In the genomic region with DNA sequence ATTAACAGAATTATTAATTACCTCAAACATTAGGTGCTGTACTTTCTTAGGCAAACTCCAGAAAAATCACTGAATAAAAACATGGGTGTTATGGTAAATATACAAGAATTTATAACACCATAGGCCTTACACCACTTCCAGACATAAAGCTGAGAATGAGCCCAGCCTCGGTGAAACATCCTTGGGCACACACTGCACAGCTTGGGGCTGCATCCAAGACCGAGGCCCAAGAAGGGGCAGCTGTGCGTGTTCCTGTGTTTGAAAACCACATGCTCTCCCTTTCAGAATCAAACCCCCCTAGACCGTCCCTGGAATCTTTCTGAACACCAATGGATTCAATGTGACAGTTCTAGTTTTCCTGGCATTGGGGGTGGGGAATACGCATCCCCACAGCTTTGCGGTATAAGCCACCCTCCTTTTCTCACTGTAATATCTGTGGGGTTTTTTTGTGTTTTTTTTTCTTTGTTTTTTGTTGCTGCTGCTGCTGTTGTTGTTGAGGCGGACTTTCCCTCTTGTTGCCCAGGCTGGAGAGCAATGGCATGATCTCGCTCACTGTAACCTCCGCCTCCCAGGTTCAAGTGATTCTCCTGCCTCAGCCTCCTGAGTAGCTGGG, we compare ENCODE assay signal across 25 cellular contexts. TPM values are rescaled to one million over a fixed set of nuclear protein-coding genes. Genes with fewer than 3 reads are reported as not detected.
DNase-seq lines count a peak whose midpoint lies in the region; ATAC-seq and TF ChIP-seq lines count a peak whose summit lies in the region.
"Had no signal": no experiment of that assay in that cellular context is flagged by ENCODE, and none has a peak within 500 bp of the region (broad histone marks: within the 10 kb centered on the region; RNA-seq: fewer than 3 reads in every experiment).

No MANE protein-coding gene starts in this region.

- no peaks in the 10 kb centered on the region for H3K9me3 ChIP-seq in thoracic aorta
- H3K9me3 ChIP-seq: psoas muscle, stomach, tibial artery had no signal

- DNase-seq in HFFc6, result no peak
- DNase-seq in immature natural killer cell, result no peak
- no peak for DNase-seq in thoracic aorta (ENCODE audit: low spot score)
- no peak for DNase-seq in nephron progenitor cell
- no peak for DNase-seq in kidney tubule cell (ENCODE audit: low spot score)
- DNase-seq: activated CD4-positive, alpha-beta T cell treated with anti-CD3 and anti-CD28 coated beads, Interleukin-2, amount 50 U/mL, for 4 hours; activated CD8-positive, alpha-beta memory T cell treated with anti-CD3 and anti-CD28 coated beads, Interleukin-2, amount 50 U/mL, for 4 hours; activated naive CD4-positive, alpha-beta T cell treated with anti-CD3 and anti-CD28 coated beads, Interleukin-2, amount 10 ng/mL, durations not matched to agents 7 days and 5 days; COR-L47; NCI-H1092 treated with DMSO at 0.1 percent for 48 hours; NCI-H187 treated with DMSO at 0.1 percent for 48 hours; NCI-H2171 treated with DMSO at 0.1 percent for 48 hours; NCI-H510A treated with DMSO at 0.1 percent for 48 hours; nucleus accumbens; psoas muscle; stimulated activated CD4-positive, alpha-beta T cell treated with anti-CD3 and anti-CD28 coated beads, Interleukin-12 subunit alpha, Interleukin-12 subunit beta, amount 100 ng/mL, for 4 hours; stimulated activated CD4-positive, alpha-beta T cell treated with anti-CD3 and anti-CD28 coated beads, Interleukin-2, amount 100 ng/mL, for 48 hours; stomach; tibial artery had no signal

- H3K27me3 Mint-ChIP-seq in HFFc6 (ENCODE audit: insufficient read depth), result peaks cover 6% of the 10 kb centered on the region; the same call in 1 of the 2 replicates
- H3K27me3 Mint-ChIP-seq in immature natural killer cell (ENCODE audit: low read depth in 3 of 3), result peaks cover 2 to 16% (median 7%) of the 10 kb centered on the region in 3 donors
- H3K27me3 Mint-ChIP-seq in nephron progenitor cell (ENCODE audit: low read depth, poor library complexity), result no peaks in the 10 kb centered on the region
- H3K27me3 Mint-ChIP-seq: activated naive CD4-positive, alpha-beta T cell treated with anti-CD3 and anti-CD28 coated beads, Interleukin-2, amount 10 ng/mL, durations not matched to agents 7 days and 5 days had no signal

- no peak for ATAC-seq in thoracic aorta (ENCODE audit: insufficient number of reproducible peaks, low FRiP score, low read depth)
- no peak for ATAC-seq in HG03571 (IDR thresholded peaks at IDR 0.05; ENCODE audit: unreplicated experiment)
- ATAC-seq: GM12878, psoas muscle, sciatic nerve had no signal

- H3K4me1 ChIP-seq in thoracic aorta (ENCODE audit: control insufficient read depth in 1 of 2, low read depth in 2 of 2), result peaks cover 22 to 47% of the 10 kb centered on the region in 2 donors

- H3K27ac Mint-ChIP-seq in HFFc6, result peak overlapping the region; percentile 73
- peak overlapping the region in 5 of 6 donors; percentile 65 to 88 (median 83) for H3K27ac Mint-ChIP-seq in immature natural killer cell
- no peak overlapping the region for H3K27ac Mint-ChIP-seq in nephron progenitor cell

- H3K36me3 ChIP-seq in thoracic aorta, result peaks cover 39% of the 10 kb centered on the region

- H3K9me3 Mint-ChIP-seq in HFFc6 (no peaks in the 10 kb centered on the region), immature natural killer cell (no peaks in the 10 kb centered on the region), nephron progenitor cell (no peaks in the 10 kb centered on the region)
- H3K9me3 Mint-ChIP-seq: activated naive CD4-positive, alpha-beta T cell treated with anti-CD3 and anti-CD28 coated beads, Interleukin-2, amount 10 ng/mL, durations not matched to agents 7 days and 5 days; T-helper 1 cell treated with Interleukin-12 subunit alpha and Interleukin-12 subunit beta and Interleukin-4 antibody, amounts not matched to agents 30 μg/mL and 1 μg/mL, for 36 hours had no signal

- H3K36me3 Mint-ChIP-seq in HFFc6 (ENCODE audit: low read depth) (peaks cover 49% of the 10 kb centered on the region), immature natural killer cell (peaks cover 21 to 35% (median 24%) of the 10 kb centered on the region in 3 donors), nephron progenitor cell (ENCODE audit: low read depth) (peaks cover 47% of the 10 kb centered on the region)

- TF ChIP-seq CTCF in HFFc6 (IDR thresholded peaks at IDR 0.05) (no peak), VCaP (conservative IDR thresholded peaks at IDR 0.05) (no peak), thoracic aorta (IDR thresholded peaks at IDR 0.05) (no peak), nephron progenitor cell (IDR thresholded peaks at IDR 0.05) (no peak)

- H3K27ac ChIP-seq in VCaP, result peak overlapping the region; percentile 90
- H3K27ac ChIP-seq in thoracic aorta, result peak overlapping the region; percentile 85 to 93
- H3K27ac ChIP-seq: C4-2B had no signal

- no peaks in the 10 kb centered on the region for H3K27me3 ChIP-seq in thoracic aorta (replicated peaks; ENCODE audit: insufficient read depth)
- H3K27me3 ChIP-seq: stomach, tibial artery had no signal

- H3K4me3 ChIP-seq in thoracic aorta, result no peak overlapping the region
- H3K4me3 ChIP-seq: GM12878, psoas muscle, stomach, tibial artery had no signal

- H3K4me1 Mint-ChIP-seq in HFFc6 (ENCODE audit: low read depth) (peaks cover 57% of the 10 kb centered on the region), immature natural killer cell (peaks cover 71 to 75% of the 10 kb centered on the region in 2 donors), nephron progenitor cell (peaks cover 6% of the 10 kb centered on the region)
- H3K4me1 Mint-ChIP-seq: activated naive CD4-positive, alpha-beta T cell treated with anti-CD3 and anti-CD28 coated beads, Interleukin-2, amount 10 ng/mL, durations not matched to agents 7 days and 5 days had no signal

- H3K4me3 Mint-ChIP-seq in HFFc6, result no peak overlapping the region; the same call in 1 of the 2 replicates
- H3K4me3 Mint-ChIP-seq in immature natural killer cell, result peak overlapping the region in 4 of 5 donors; percentile 27 to 73 (median 52)
- no peak overlapping the region for H3K4me3 Mint-ChIP-seq in nephron progenitor cell
- H3K4me3 Mint-ChIP-seq: activated naive CD4-positive, alpha-beta T cell treated with anti-CD3 and anti-CD28 coated beads, Interleukin-2, amount 10 ng/mL, durations not matched to agents 7 days and 5 days; T-helper 1 cell treated with Interleukin-12 subunit alpha and Interleukin-12 subunit beta and Interleukin-4 antibody, amounts not matched to agents 30 μg/mL and 1 μg/mL, for 36 hours had no signal

RNA-seq across cellular contexts. Expression of gene ERFE, which starts 12.9 kb away (rescaled TPM):
- under 1 TPM in 5 of 6 experiments, not detected in 1; 0.19 to 0.46 (median 0.41) TPM for total RNA-seq in HFFc6 (2021; fragmentation: NEBNext Ultra II Directional; extraction: Animal tissue kit (Norgen Biotek cat#: 25700))
- polyA plus RNA-seq in immature natural killer cell, result 1 to 10 TPM; 4.6 to 6.2 (median 5.7) TPM
- total RNA-seq in thoracic aorta, result 1 to 10 TPM; 1.3 to 1.5 TPM
- total RNA-seq: GM12878 had no signal
- polyA plus RNA-seq: GM12878 had no signal

RNA-seq across cellular contexts. Expression of gene ILKAP, which starts 31.8 kb away (rescaled TPM):
- total RNA-seq in HFFc6 (2021; fragmentation: NEBNext Ultra II Directional; extraction: Animal tissue kit (Norgen Biotek cat#: 25700)), result 10 to 100 TPM; 27.3 to 34.3 (median 28.6) TPM
- polyA plus RNA-seq in immature natural killer cell, result 10 to 100 TPM; 59.2 to 82.8 (median 59.3) TPM
- 10 to 100 TPM; 28.6 to 58.0 TPM for total RNA-seq in thoracic aorta

RNA-seq across cellular contexts. Expression of gene KLHL30, which starts 33.2 kb away (rescaled TPM):
- total RNA-seq in HFFc6 (2021; fragmentation: NEBNext Ultra II Directional; extraction: Animal tissue kit (Norgen Biotek cat#: 25700)), result under 1 TPM in 4 of 6 experiments, not detected in 2; 0.05 to 0.14 (median 0.12) TPM
- not detected for polyA plus RNA-seq in immature natural killer cell
- total RNA-seq in thoracic aorta, result 10 to 100 TPM; 18.3 to 33.4 TPM
- total RNA-seq: GM12878 had no signal

Comparison
In these comparisons a context has a peak if more than half of its experiments do, and no peak if none do; other contexts are left out.
1. H3K4me3 Mint-ChIP-seq: peak in immature natural killer cell (4 of 5); none in HFFc6 (single experiment) and nephron progenitor cell (single experiment).
2. RNA of gene KLHL30, which starts 33.2 kb away (total RNA-seq): 18.3 to 33.4 TPM in thoracic aorta; 0.05 to 0.14 TPM in HFFc6; every median in the first group is over 10 times any median in the second.